ENCODE assay signal across 10 cellular contexts in the genomic region with DNA sequence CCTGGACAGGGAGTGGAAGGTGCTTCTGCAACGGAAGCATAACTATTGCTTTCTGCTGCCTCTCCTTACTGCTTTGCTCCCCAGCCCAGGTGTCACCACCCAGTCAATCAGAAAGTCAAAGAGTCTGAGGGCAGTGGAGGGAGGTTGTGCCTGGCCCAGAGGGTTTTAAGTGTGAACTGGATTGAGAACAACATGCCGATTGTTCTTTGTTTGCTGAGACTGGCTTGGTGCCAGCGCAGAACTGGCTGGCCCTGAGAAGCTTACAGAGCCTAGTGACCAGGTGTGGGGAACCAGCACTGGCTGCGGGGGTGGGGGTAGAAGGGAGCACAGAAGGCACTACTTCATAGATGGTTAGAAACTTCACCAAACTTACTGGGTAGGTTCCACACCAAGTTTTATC. TPM values are rescaled to one million over a fixed set of nuclear protein-coding genes. Genes with fewer than 3 reads are reported as not detected.
DNase-seq lines count a peak whose midpoint lies in the region; ATAC-seq and TF ChIP-seq lines count a peak whose summit lies in the region.
"Had no signal": no experiment of that assay in that cellular context is flagged by ENCODE, and none has a peak within 500 bp of the region (broad histone marks: within the 10 kb centered on the region; RNA-seq: fewer than 3 reads in every experiment).

No MANE protein-coding gene starts in this region.

- ATAC-seq in body of pancreas (peak; percentile 95), HG03139 (IDR thresholded peaks at IDR 0.05; ENCODE audit: unreplicated experiment) (no peak), HG03565 (IDR thresholded peaks at IDR 0.05; ENCODE audit: unreplicated experiment) (no peak)

- peak overlapping the region; percentile 20 for H3K27ac Mint-ChIP-seq in mesothelial cell of epicardium

- intact Hi-C loops in body of pancreas (cut with DNase I): loop anchor here (10.0 kb wide), 1 partner anchor 86 kb away; no protein-coding TSS in a partner anchor

- H3K27me3 Mint-ChIP-seq in mesothelial cell of epicardium (ENCODE audit: low read depth): no peaks in the 10 kb centered on the region

- TF ChIP-seq CTCF in body of pancreas (IDR thresholded peaks at IDR 0.05): no peak
- no peak for TF ChIP-seq CTCF in mesothelial cell of epicardium (IDR thresholded peaks at IDR 0.05; ENCODE audit: unreplicated experiment)

- in situ Hi-C loops in HAP-1 (cut with MboI; ENCODE audit: low sequenced_read_pairs): no loop called here

- H3K4me3 ChIP-seq in body of pancreas (no peak overlapping the region), HAP-1 (no peak overlapping the region)

- H3K4me1 ChIP-seq in body of pancreas (peaks cover 13% of the 10 kb centered on the region), HAP-1 (no peaks in the 10 kb centered on the region)

- DNase-seq in COLO668 (lab: John Stamatoyannopoulos, UW; ENCODE audit: unreplicated experiment) (peak; percentile 82), NCI-H146 treated with DMSO at 0.1 percent for 48 hours (lab: John Stamatoyannopoulos, UW; ENCODE audit: unreplicated experiment) (peak; percentile 54), body of pancreas (peak; percentile 83 to 90 (median 84)), mesothelial cell of epicardium (ENCODE audit: low spot score in 2 of 2, unreplicated experiment in 2 of 2) (no peak), HAP-1 (ENCODE audit: low spot score in 2 of 2) (no peak), T-helper 1 cell (no peak)
- DNase-seq: activated CD8-positive, alpha-beta memory T cell treated with anti-CD3 and anti-CD28 coated beads, Interleukin-2, amount 50 U/mL, for 4 hours had no signal

- no peaks in the 10 kb centered on the region for H3K27me3 ChIP-seq in body of pancreas
- no peaks in the 10 kb centered on the region for H3K27me3 ChIP-seq in HAP-1 (ENCODE audit: low read depth)
- H3K27me3 ChIP-seq: neutrophil had no signal

- 12 to 16% methylated on average over 4 of the region's 4 CpGs for WGBS in body of pancreas, 2 donors

- H3K4me1 Mint-ChIP-seq in mesothelial cell of epicardium: peaks cover 11% of the 10 kb centered on the region

- H3K36me3 ChIP-seq in body of pancreas (replicated peaks in 1 of 2; ENCODE audit: insufficient read depth in 1 of 2, low read depth in 2 of 2): no peaks in the 10 kb centered on the region
- H3K36me3 ChIP-seq in HAP-1 (replicated peaks): no peaks in the 10 kb centered on the region

- peak overlapping the region in 3 of 4 donors; percentile 42 to 76 (median 46) for H3K27ac ChIP-seq in body of pancreas
- H3K27ac ChIP-seq: neutrophil had no signal

- peaks cover 27% of the 10 kb centered on the region for H3K9me3 Mint-ChIP-seq in mesothelial cell of epicardium

- no peak overlapping the region for H3K4me3 Mint-ChIP-seq in mesothelial cell of epicardium

- TF ChIP-seq POLR2A in body of pancreas (IDR thresholded peaks at IDR 0.05): no peak

- H3K9me3 ChIP-seq in body of pancreas: no peaks in the 10 kb centered on the region
- no peaks in the 10 kb centered on the region for H3K9me3 ChIP-seq in HAP-1

- peaks cover 4% of the 10 kb centered on the region for H3K36me3 Mint-ChIP-seq in mesothelial cell of epicardium

RNA-seq across cellular contexts. Expression of gene ENPP4, which starts 31.1 kb away (rescaled TPM):
- 1 to 10 TPM; 5.9 to 9.9 TPM for total RNA-seq in body of pancreas
- total RNA-seq in mesothelial cell of epicardium: 4.8 to 5.2 TPM (median 5.1 TPM) in 3 replicates

Comparison
In these comparisons a context has a peak if more than half of its experiments do, and no peak if none do; other contexts are left out.
1. DNase-seq: peak in COLO668 (single experiment), NCI-H146 treated with DMSO at 0.1 percent for 48 hours (single experiment) and body of pancreas (4 of 4); none in mesothelial cell of epicardium (0 of 2), HAP-1 (0 of 2) and T-helper 1 cell (0 of 5).